ENCODE assay signal across 9 cellular contexts in the genomic region with DNA sequence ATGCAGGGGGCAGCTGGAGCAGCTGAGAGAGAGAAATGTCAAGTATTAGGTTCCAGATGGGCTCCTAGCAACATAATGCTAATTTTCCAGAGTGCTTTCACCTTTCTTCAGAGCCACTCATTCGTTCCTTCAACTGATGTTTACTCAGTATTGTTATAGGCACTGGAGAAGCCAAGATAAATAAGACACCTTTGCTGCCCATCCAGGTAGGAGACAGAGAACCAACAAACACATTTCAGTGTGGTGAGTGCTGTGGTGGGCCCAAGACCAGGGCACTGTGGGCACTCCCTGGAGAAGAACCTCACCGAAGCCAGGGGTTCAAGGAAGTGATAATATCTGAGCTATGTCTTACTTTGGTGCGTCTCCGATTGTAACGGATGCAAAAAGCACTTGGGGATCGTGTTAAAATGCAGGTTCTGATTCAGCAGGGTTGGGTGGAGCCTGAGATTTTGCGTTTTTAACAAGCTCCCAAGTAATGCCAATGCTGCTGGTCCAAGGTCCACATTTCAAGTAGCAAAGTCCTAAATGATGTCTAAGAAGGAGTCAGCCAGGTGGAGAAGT. TPM values are rescaled to one million over a fixed set of nuclear protein-coding genes. Genes with fewer than 3 reads are reported as not detected.
A peak's percentile ranks its signal among the peaks of the same experiment; 100 is the strongest.
DNase-seq lines count a peak whose midpoint lies in the region; ATAC-seq lines count a peak whose summit lies in the region.
"Had no signal": no experiment of that assay in that cellular context is flagged by ENCODE, and none has a peak within 500 bp of the region (broad histone marks: within the 10 kb centered on the region; RNA-seq: fewer than 3 reads in every experiment).

No MANE protein-coding gene starts in this region.

- peaks cover 71% of the 10 kb centered on the region for H3K4me1 Mint-ChIP-seq in activated T-helper 1 cell treated with anti-CD3 and anti-CD28 coated beads, Interleukin-12 subunit alpha, Interleukin-12 subunit beta, Interleukin-2, Interleukin-4 antibody, amounts not matched to agents 30 ng/mL and 10 ng/mL and 1 ng/mL, durations not matched to agents 14 hours and 24 hours and 36 hours (ENCODE audit: low read depth)
- H3K4me1 Mint-ChIP-seq in naive thymus-derived CD4-positive, alpha-beta T cell = peaks cover 34 to 96% (median 90%) of the 10 kb centered on the region in 7 donors

- ATAC-seq in naive thymus-derived CD4-positive, alpha-beta T cell = peak; percentile 36
- ATAC-seq in HG02981 (IDR thresholded peaks at IDR 0.05; ENCODE audit: unreplicated experiment) (no peak), GM21528 (IDR thresholded peaks at IDR 0.05; ENCODE audit: low FRiP score, unreplicated experiment) (no peak)

- peak; percentile 62 for DNase-seq in DMS79 (lab: John Stamatoyannopoulos, UW)
- peak; percentile 77 for DNase-seq in NCI-H187 treated with DMSO at 0.1 percent for 48 hours (lab: John Stamatoyannopoulos, UW)
- peak; percentile 14 for DNase-seq in activated T-helper 1 cell treated with anti-CD3 and anti-CD28 coated beads, Interleukin-12 subunit alpha, Interleukin-12 subunit beta, Interleukin-2, Interleukin-4 antibody, amounts not matched to agents 30 ng/mL and 10 ng/mL and 1 ng/mL, durations not matched to agents 14 hours and 24 hours and 36 hours (ENCODE audit: low spot score)
- peak in 2 of 9 donors; percentile 42 for DNase-seq in naive thymus-derived CD4-positive, alpha-beta T cell
- no peak for DNase-seq in ureter (ENCODE audit: low spot score)
- no peak for DNase-seq in foreskin melanocyte
- DNase-seq: HFFc6 had no signal

- H3K4me3 ChIP-seq in naive thymus-derived CD4-positive, alpha-beta T cell (ENCODE audit: low read length) = peak overlapping the region; percentile 61

- intact Hi-C loops in activated T-helper 1 cell treated with anti-CD3 and anti-CD28 coated beads, Interleukin-12 subunit alpha, Interleukin-12 subunit beta, Interleukin-2, Interleukin-4 antibody, amounts not matched to agents 30 ng/mL and 10 ng/mL and 1 ng/mL, durations not matched to agents 14 hours and 24 hours and 36 hours (cut with micrococcal nuclease) = loop anchor here (1.0 to 10.0 kb wide), 10 partner anchors 44 to 900 kb away; a partner anchor contains a TSS
- intact Hi-C loops in naive thymus-derived CD4-positive, alpha-beta T cell (cut with micrococcal nuclease) = loop anchor here (1.0 to 10.0 kb wide), 13 partner anchors 11 to 1902 kb away; a partner anchor contains a TSS

- peaks cover 48 to 53% of the 10 kb centered on the region in 2 donors for H3K4me1 ChIP-seq in naive thymus-derived CD4-positive, alpha-beta T cell (ENCODE audit: control insufficient read depth in 2 of 2, insufficient read depth in 2 of 2, low read length in 2 of 2)

- H3K27me3 Mint-ChIP-seq in activated T-helper 1 cell treated with anti-CD3 and anti-CD28 coated beads, Interleukin-12 subunit alpha, Interleukin-12 subunit beta, Interleukin-2, Interleukin-4 antibody, amounts not matched to agents 30 ng/mL and 10 ng/mL and 1 ng/mL, durations not matched to agents 14 hours and 24 hours and 36 hours (ENCODE audit: insufficient read depth) = peaks cover 3% of the 10 kb centered on the region
- H3K27me3 Mint-ChIP-seq in naive thymus-derived CD4-positive, alpha-beta T cell = peaks cover 0 to 6% (median 0%) of the 10 kb centered on the region in 5 donors

- no peaks in the 10 kb centered on the region for H3K36me3 Mint-ChIP-seq in activated T-helper 1 cell treated with anti-CD3 and anti-CD28 coated beads, Interleukin-12 subunit alpha, Interleukin-12 subunit beta, Interleukin-2, Interleukin-4 antibody, amounts not matched to agents 30 ng/mL and 10 ng/mL and 1 ng/mL, durations not matched to agents 14 hours and 24 hours and 36 hours (ENCODE audit: low read depth)
- H3K36me3 Mint-ChIP-seq in naive thymus-derived CD4-positive, alpha-beta T cell = peaks cover 0 to 4% (median 0%) of the 10 kb centered on the region in 5 donors

- no peaks in the 10 kb centered on the region for H3K9me3 ChIP-seq in naive thymus-derived CD4-positive, alpha-beta T cell (ENCODE audit: control insufficient read depth in 2 of 3, low read length in 3 of 3)

- peak overlapping the region; percentile 99 for H3K27ac Mint-ChIP-seq in activated T-helper 1 cell treated with anti-CD3 and anti-CD28 coated beads, Interleukin-12 subunit alpha, Interleukin-12 subunit beta, Interleukin-2, Interleukin-4 antibody, amounts not matched to agents 30 ng/mL and 10 ng/mL and 1 ng/mL, durations not matched to agents 14 hours and 24 hours and 36 hours
- peak overlapping the region; percentile 92 to 99 (median 98) for H3K27ac Mint-ChIP-seq in naive thymus-derived CD4-positive, alpha-beta T cell
- H3K27ac Mint-ChIP-seq: HFFc6 had no signal

- peak overlapping the region; percentile 76 for H3K27ac ChIP-seq in naive thymus-derived CD4-positive, alpha-beta T cell (ENCODE audit: low read depth, low read length)

- POLR2A ChIA-PET in naive thymus-derived CD4-positive, alpha-beta T cell (lab: Charles Lee) = interaction anchor here (0.7 to 7.5 kb wide), 17 partner anchors 10 to 151 kb away, joined by 3 to 87 read pairs (median 5); a partner anchor contains a TSS

- H3K27me3 ChIP-seq in naive thymus-derived CD4-positive, alpha-beta T cell (ENCODE audit: control insufficient read depth in 2 of 2, insufficient read depth in 2 of 2, low read length in 2 of 2) = no peaks in the 10 kb centered on the region

- no peaks in the 10 kb centered on the region for H3K36me3 ChIP-seq in naive thymus-derived CD4-positive, alpha-beta T cell (ENCODE audit: control insufficient read depth in 2 of 3, insufficient read depth in 3 of 3, low read length in 3 of 3)

- no peaks in the 10 kb centered on the region for H3K9me3 Mint-ChIP-seq in activated T-helper 1 cell treated with anti-CD3 and anti-CD28 coated beads, Interleukin-12 subunit alpha, Interleukin-12 subunit beta, Interleukin-2, Interleukin-4 antibody, amounts not matched to agents 30 ng/mL and 10 ng/mL and 1 ng/mL, durations not matched to agents 14 hours and 24 hours and 36 hours
- H3K9me3 Mint-ChIP-seq in naive thymus-derived CD4-positive, alpha-beta T cell = no peaks in the 10 kb centered on the region
- H3K9me3 Mint-ChIP-seq: HFFc6 had no signal

- H3K4me3 Mint-ChIP-seq in activated T-helper 1 cell treated with anti-CD3 and anti-CD28 coated beads, Interleukin-12 subunit alpha, Interleukin-12 subunit beta, Interleukin-2, Interleukin-4 antibody, amounts not matched to agents 30 ng/mL and 10 ng/mL and 1 ng/mL, durations not matched to agents 14 hours and 24 hours and 36 hours = peak overlapping the region; percentile 77
- peak overlapping the region; percentile 78 to 93 (median 87) for H3K4me3 Mint-ChIP-seq in naive thymus-derived CD4-positive, alpha-beta T cell
- H3K4me3 Mint-ChIP-seq: HFFc6 had no signal

- CTCF ChIA-PET in naive thymus-derived CD4-positive, alpha-beta T cell (lab: Charles Lee) = interaction anchor here (1.0 to 2.3 kb wide), 4 partner anchors 10 to 542 kb away, joined by 3 to 12 read pairs (median 7); a partner anchor contains a TSS

RNA-seq across cellular contexts. Expression of a gene that starts 42.0 kb away (rescaled TPM):
- 14.9 and 15.0 TPM in 2 replicates for total RNA-seq in activated T-helper 1 cell treated with anti-CD3 and anti-CD28 coated beads, Interleukin-12 subunit alpha, Interleukin-12 subunit beta, Interleukin-2, Interleukin-4 antibody, amounts not matched to agents 30 ng/mL and 10 ng/mL and 1 ng/mL, durations not matched to agents 14 hours and 24 hours and 36 hours
- total RNA-seq in naive thymus-derived CD4-positive, alpha-beta T cell = 10 to 100 TPM; 48.9 to 77.0 (median 60.5) TPM
- 10 to 100 TPM; 64.1 to 90.8 TPM for polyA plus RNA-seq in naive thymus-derived CD4-positive, alpha-beta T cell
- 9.5 TPM for total RNA-seq in ureter

Comparison
In these comparisons a context has a peak if more than half of its experiments do, and no peak if none do; other contexts are left out.
1. DNase-seq: peak in DMS79 (single experiment), NCI-H187 treated with DMSO at 0.1 percent for 48 hours (single experiment) and activated T-helper 1 cell treated with anti-CD3 and anti-CD28 coated beads, Interleukin-12 subunit alpha, Interleukin-12 subunit beta, Interleukin-2, Interleukin-4 antibody, amounts not matched to agents 30 ng/mL and 10 ng/mL and 1 ng/mL, durations not matched to agents 14 hours and 24 hours and 36 hours (single experiment); none in ureter (single experiment) and foreskin melanocyte (single experiment).